ENCODE assay signal across 7 cellular contexts in the genomic region with DNA sequence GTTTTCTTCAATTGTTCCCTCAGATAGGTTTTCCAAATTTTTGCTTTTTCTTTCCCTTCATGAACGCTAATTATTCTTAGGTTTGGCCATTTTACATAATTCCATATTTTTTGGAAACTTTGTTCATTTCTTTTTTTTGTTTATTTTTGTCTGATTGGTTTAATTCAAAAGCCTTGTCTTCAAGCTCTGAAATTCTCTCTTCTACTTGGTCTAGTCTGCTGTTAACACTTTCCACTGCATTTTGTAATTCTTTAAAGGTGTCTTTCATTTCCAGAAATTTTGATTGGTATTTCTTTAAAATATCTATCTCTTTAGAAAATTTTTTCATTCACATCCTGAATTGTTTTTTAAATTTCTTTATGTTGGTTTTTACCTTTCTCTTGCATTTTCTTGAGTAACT.
"Had no signal": no experiment of that assay in that cellular context is flagged by ENCODE, and none has a peak within 500 bp of the region (broad histone marks: within the 10 kb centered on the region; RNA-seq: fewer than 3 reads in every experiment).

No MANE protein-coding gene starts in this region.

- H3K4me3 ChIP-seq: GM23338 had no signal

- H3K27ac ChIP-seq: HL-60 had no signal

- FAIRE-seq: H1, H54, HepG2 had no signal

- ATAC-seq: GM23338, HepG2 had no signal

- DNase-seq: H9, HCEC 1CT had no signal
